27 cellular contexts compared by ENCODE assay signal in genomic region chr15:89028036-89028435, GRCh38.
"Had no signal": no experiment of that assay in that cellular context is flagged by ENCODE, and none has a peak within 500 bp of the region (broad histone marks: within the 10 kb centered on the region; RNA-seq: fewer than 3 reads in every experiment).

No MANE protein-coding gene starts in this region.

- H3K4me3 ChIP-seq: dorsolateral prefrontal cortex, gastrocnemius medialis, left lung, mucosa of descending colon, right lobe of liver, suprapubic skin, transverse colon, vagina had no signal

- H3K4me3 Mint-ChIP-seq: endodermal cell; mesothelial cell of epicardium; naive B cell; natural killer cell treated with Interleukin-12 subunit alpha and Interleukin-12 subunit beta and Interleukin-15 and Interleukin-18, amount 100 ng/mL, for 72 hours; stimulated activated naive CD8-positive, alpha-beta T cell treated with anti-CD3 and anti-CD28 coated beads, Interleukin-15, amount 100 ng/mL, for 72 hours had no signal

- H3K27ac Mint-ChIP-seq: endodermal cell; mesothelial cell of epicardium; naive B cell; natural killer cell treated with Interleukin-12 subunit alpha and Interleukin-12 subunit beta and Interleukin-15 and Interleukin-18, amount 100 ng/mL, for 72 hours; progenitor cell of endocrine pancreas; stimulated activated naive CD8-positive, alpha-beta T cell treated with anti-CD3 and anti-CD28 coated beads, Interleukin-15, amount 100 ng/mL, for 72 hours had no signal

- H3K9me3 ChIP-seq: gastrocnemius medialis, left lung, mucosa of descending colon, neutrophil, right lobe of liver, suprapubic skin, transverse colon, vagina had no signal

- H3K4me1 ChIP-seq: gastrocnemius medialis, left lung, parathyroid adenoma, right lobe of liver, suprapubic skin, transverse colon, vagina had no signal

- H3K4me1 Mint-ChIP-seq: endodermal cell; mesothelial cell of epicardium; naive B cell; stimulated activated naive CD8-positive, alpha-beta T cell treated with anti-CD3 and anti-CD28 coated beads, Interleukin-15, amount 100 ng/mL, for 72 hours had no signal

- H3K27ac ChIP-seq: dorsolateral prefrontal cortex, epithelial cell of prostate, gastrocnemius medialis, left lung, neutrophil, parathyroid adenoma, right lobe of liver, suprapubic skin, transverse colon, vagina had no signal

- ATAC-seq: esophagus mucosa; gastrocnemius medialis; left cardiac atrium; left lung; mucosa of descending colon; natural killer cell treated with Interleukin-12 subunit alpha and Interleukin-12 subunit beta and Interleukin-15 and Interleukin-18, amount 100 ng/mL, for 72 hours; right lobe of liver; stimulated activated naive CD8-positive, alpha-beta T cell treated with anti-CD3 and anti-CD28 coated beads, Interleukin-15, amount 100 ng/mL, for 72 hours had no signal

- H3K36me3 ChIP-seq: gastrocnemius medialis, left lung, neutrophil, right lobe of liver, suprapubic skin, transverse colon, vagina had no signal

- H3K36me3 Mint-ChIP-seq: naive B cell; natural killer cell treated with Interleukin-12 subunit alpha and Interleukin-12 subunit beta and Interleukin-15 and Interleukin-18, amount 100 ng/mL, for 72 hours had no signal

- H3K27me3 ChIP-seq: dorsolateral prefrontal cortex, gastrocnemius medialis, left lung, neutrophil, right lobe of liver, suprapubic skin, transverse colon, vagina had no signal

- H3K9me3 Mint-ChIP-seq: natural killer cell treated with Interleukin-12 subunit alpha and Interleukin-12 subunit beta and Interleukin-15 and Interleukin-18, amount 100 ng/mL, for 72 hours had no signal

- DNase-seq: dorsolateral prefrontal cortex; effector CD8-positive, alpha-beta T cell; endodermal cell; foreskin fibroblast; gastrocnemius medialis; left cardiac atrium; left lung; mesenchymal stem cell; mucosa of descending colon; naive B cell; right lobe of liver; small intestine; stimulated activated CD4-positive, alpha-beta T cell treated with anti-CD3 and anti-CD28 coated beads, Interleukin-1b, Interleukin-23, amount 100 ng/mL, for 48 hours; stimulated activated CD4-positive, alpha-beta T cell treated with anti-CD3 and anti-CD28 coated beads, Interleukin-4, amount 100 ng/mL, for 1 hour; stimulated activated CD8-positive, alpha-beta memory T cell treated with anti-CD3 and anti-CD28 coated beads, Interleukin-4, amount 100 ng/mL, for 48 hours; stimulated activated naive CD4-positive, alpha-beta T cell; stimulated activated naive CD8-positive, alpha-beta T cell treated with anti-CD3 and anti-CD28 coated beads, Interleukin-15, amount 100 ng/mL, for 72 hours; transverse colon had no signal

- H3K27me3 Mint-ChIP-seq: progenitor cell of endocrine pancreas; stimulated activated naive CD8-positive, alpha-beta T cell treated with anti-CD3 and anti-CD28 coated beads, Interleukin-15, amount 100 ng/mL, for 72 hours had no signal
